Comparison of ENCODE assay signal across 1 cellular context in the genomic region with DNA sequence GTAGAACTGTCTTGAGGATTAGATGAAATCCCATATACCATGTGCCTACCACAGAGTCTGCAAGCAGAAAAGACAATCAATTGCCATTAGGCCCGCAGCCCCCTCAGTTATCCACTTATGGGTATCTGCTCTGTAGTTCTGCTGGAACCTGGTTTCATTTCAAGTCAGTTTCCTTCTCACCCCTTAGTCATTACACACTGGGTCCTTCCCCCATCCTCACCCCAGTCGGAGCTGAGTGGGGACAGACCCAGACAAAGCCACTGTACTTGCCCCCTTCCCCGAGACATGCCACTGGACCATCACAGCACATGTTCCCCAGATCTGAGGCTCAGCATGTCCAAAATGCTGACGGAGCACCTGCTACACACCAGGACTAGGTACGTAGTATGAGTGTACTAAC.
TF ChIP-seq lines count a peak whose summit lies in the region.

No MANE protein-coding gene starts in this region.

TF ChIP-seq in K562, 482 proteins besides CTCF, POLR2A, EP300 and RAD21:
- TF ChIP-seq ARNT (IDR thresholded peaks at IDR 0.05) (no peak), TOE1 (IDR thresholded peaks at IDR 0.05; ENCODE audit: borderline replicate concordance) (no peak), TOE1 (CRISPR knock-in tag; IDR thresholded peaks at IDR 0.05; ENCODE audit: borderline replicate concordance, low read depth) (no peak), ZNF316 (IDR thresholded peaks at IDR 0.05) (peak; percentile 44; the same call in 1 of the 2 replicates)
